11 cellular contexts compared by ENCODE assay signal in the genomic region with DNA sequence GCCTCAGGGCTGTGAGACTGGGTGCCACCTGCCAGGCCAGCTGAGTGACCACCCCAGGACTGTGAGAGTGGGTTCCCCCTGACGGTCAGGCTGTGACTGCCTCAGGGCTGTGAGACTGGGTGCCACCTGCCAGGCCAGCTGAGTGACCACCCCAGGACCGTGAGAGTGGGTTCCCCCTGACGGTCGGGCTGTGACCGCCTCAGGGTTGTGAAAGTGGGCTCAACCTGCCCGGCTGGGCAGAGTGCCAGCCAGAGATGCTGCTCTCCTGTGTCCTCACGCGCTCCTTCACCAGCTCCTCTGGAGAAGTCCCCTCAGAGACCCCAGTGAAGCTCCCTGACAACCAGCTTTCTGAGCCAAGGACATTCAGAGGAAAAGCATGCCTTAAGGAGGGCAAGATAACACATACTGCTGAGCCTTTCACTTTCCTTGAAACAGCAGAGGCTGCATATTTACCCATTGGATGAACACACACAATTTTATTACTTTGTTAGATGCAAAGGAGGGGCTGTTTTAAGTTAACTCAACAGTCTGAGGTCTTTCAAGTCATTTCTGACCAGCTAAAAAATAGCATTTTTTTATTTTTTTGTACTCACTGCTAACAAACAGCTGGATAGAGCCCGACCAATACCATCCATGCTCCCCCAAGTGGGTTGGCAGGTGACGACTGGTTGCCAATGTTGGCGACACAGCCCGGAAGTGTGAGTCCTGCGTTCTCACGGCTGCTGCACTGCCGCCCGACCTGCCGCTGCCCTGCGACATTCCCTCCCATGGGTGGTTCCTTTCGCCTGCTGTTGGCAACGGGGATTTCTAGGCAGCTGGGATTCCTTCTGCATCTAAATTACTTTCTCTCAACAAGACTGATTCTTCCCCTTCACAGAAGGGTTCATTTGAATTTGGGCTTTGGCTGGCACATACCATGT.
DNase-seq lines count a peak whose midpoint lies in the region; ATAC-seq and TF ChIP-seq lines count a peak whose summit lies in the region.
"Had no signal": no experiment of that assay in that cellular context is flagged by ENCODE, and none has a peak within 500 bp of the region (broad histone marks: within the 10 kb centered on the region; RNA-seq: fewer than 3 reads in every experiment).

No MANE protein-coding gene starts in this region.

- peaks cover 13 to 49% (median 38%) of the 10 kb centered on the region in 11 experiments; a peak in 19 of 22 replicates for H3K36me3 ChIP-seq in BLaER1 treated with 17β-estradiol and CSF1 and Interleukin-3, amounts not matched to agents 10 nM and 100 nM
- H3K36me3 ChIP-seq in gastroesophageal sphincter, result peaks cover 0 to 25% of the 10 kb centered on the region in 2 donors

- DNase-seq in posterior vena cava (ENCODE audit: low spot score) (peak; percentile 76), T-helper 17 cell (no peak), middle frontal gyrus (ENCODE audit: extremely low spot score, low spot score) (no peak)
- no peak for DNase-seq in activated naive CD4-positive, alpha-beta T cell treated with anti-CD3 and anti-CD28 coated beads, Interleukin-2, amount 50 U/mL, for 16 hours
- DNase-seq: activated gamma-delta T cell treated with Interleukin-2 at 50 U/mL for 16 hours, T-helper 9 cell had no signal

- peak overlapping the region in 2 of 11 experiments; percentile 1 to 55; a peak in 2 of 22 replicates for H3K27ac ChIP-seq in BLaER1 treated with 17β-estradiol and CSF1 and Interleukin-3, amounts not matched to agents 10 nM and 100 nM
- H3K27ac ChIP-seq in gastroesophageal sphincter, result peak overlapping the region; percentile 59 to 91 (median 88)

- ATAC-seq in gastroesophageal sphincter, result peak; percentile 11
- no peak for ATAC-seq in GM21447 (IDR thresholded peaks at IDR 0.05; ENCODE audit: unreplicated experiment)
- ATAC-seq in T-helper 17 cell, result no peak
- ATAC-seq: K562 had no signal

- no peaks in the 10 kb centered on the region for H3K27me3 Mint-ChIP-seq in brain
- no peaks in the 10 kb centered on the region for H3K27me3 Mint-ChIP-seq in T-helper 17 cell

- no peaks in the 10 kb centered on the region for H3K9me3 Mint-ChIP-seq in brain

- 54 to 71% methylated on average over 2 to 13 of the region's 20 CpGs for WGBS in gastroesophageal sphincter (ENCODE audit: low coverage in 1 of 2), 2 donors

- H4K20me1 ChIP-seq in BLaER1 treated with 17β-estradiol and CSF1 and Interleukin-3, amounts not matched to agents 10 nM and 100 nM, result peaks cover 0 to 8% (median 0%) of the 10 kb centered on the region in 11 experiments; a peak in 2 of 22 replicates

- peaks cover 25 to 76% (median 50%) of the 10 kb centered on the region in 10 experiments for H3K4me1 ChIP-seq in BLaER1 treated with 17β-estradiol and CSF1 and Interleukin-3, amounts not matched to agents 10 nM and 100 nM
- peaks cover 0 to 68% (median 28%) of the 10 kb centered on the region in 3 donors for H3K4me1 ChIP-seq in gastroesophageal sphincter

- H3K27me3 ChIP-seq in BLaER1 treated with 17β-estradiol and CSF1 and Interleukin-3, amounts not matched to agents 10 nM and 100 nM, result no peaks in the 10 kb centered on the region
- H3K27me3 ChIP-seq in gastroesophageal sphincter, result no peaks in the 10 kb centered on the region

- intact Hi-C loops in posterior vena cava (cut with DNase I), result no loop called here

- H3K4me1 Mint-ChIP-seq in brain (peaks cover 58% of the 10 kb centered on the region), T-helper 17 cell (no peaks in the 10 kb centered on the region)

- H3K27ac Mint-ChIP-seq in brain, result peak overlapping the region in 3 of 5 experiments; percentile 25 to 62 (median 55)
- no peak overlapping the region for H3K27ac Mint-ChIP-seq in T-helper 17 cell

- TF ChIP-seq CTCF in brain (conservative IDR thresholded peaks at IDR 0.05) (no peak), gastroesophageal sphincter (IDR thresholded peaks at IDR 0.05) (no peak)

- H3K9ac ChIP-seq in BLaER1 treated with 17β-estradiol and CSF1 and Interleukin-3, amounts not matched to agents 10 nM and 100 nM, result no peak overlapping the region

- no peak for TF ChIP-seq POLR2A in gastroesophageal sphincter (IDR thresholded peaks at IDR 0.05)

- no peak overlapping the region for H3K4me3 ChIP-seq in BLaER1 treated with 17β-estradiol and CSF1 and Interleukin-3, amounts not matched to agents 10 nM and 100 nM
- H3K4me3 ChIP-seq in gastroesophageal sphincter, result no peak overlapping the region
- H3K4me3 ChIP-seq: K562 had no signal

- H3K4me2 ChIP-seq in BLaER1 treated with 17β-estradiol and CSF1 and Interleukin-3, amounts not matched to agents 10 nM and 100 nM, result peak overlapping the region in 8 of 11 experiments; percentile 33 to 71 (median 63); a peak in 15 of 22 replicates

- no peak overlapping the region for H3K4me3 Mint-ChIP-seq in brain
- no peak overlapping the region for H3K4me3 Mint-ChIP-seq in T-helper 17 cell

- TF ChIP-seq EP300 in gastroesophageal sphincter (IDR thresholded peaks at IDR 0.05), result no peak

- no peaks in the 10 kb centered on the region for H3K9me3 ChIP-seq in BLaER1 treated with 17β-estradiol and CSF1 and Interleukin-3, amounts not matched to agents 10 nM and 100 nM (replicated peaks in 1 of 11)
- no peaks in the 10 kb centered on the region for H3K9me3 ChIP-seq in gastroesophageal sphincter
- no peaks in the 10 kb centered on the region for H3K9me3 ChIP-seq in T-helper 17 cell (ENCODE audit: control insufficient read depth, low read length, poor library complexity, severe bottlenecking)

- H3K36me3 Mint-ChIP-seq in brain (peaks cover 11% of the 10 kb centered on the region), T-helper 17 cell (ENCODE audit: low read depth) (peaks cover 2% of the 10 kb centered on the region)
